ENCODE assay signal across 9 cellular contexts in the genomic region with DNA sequence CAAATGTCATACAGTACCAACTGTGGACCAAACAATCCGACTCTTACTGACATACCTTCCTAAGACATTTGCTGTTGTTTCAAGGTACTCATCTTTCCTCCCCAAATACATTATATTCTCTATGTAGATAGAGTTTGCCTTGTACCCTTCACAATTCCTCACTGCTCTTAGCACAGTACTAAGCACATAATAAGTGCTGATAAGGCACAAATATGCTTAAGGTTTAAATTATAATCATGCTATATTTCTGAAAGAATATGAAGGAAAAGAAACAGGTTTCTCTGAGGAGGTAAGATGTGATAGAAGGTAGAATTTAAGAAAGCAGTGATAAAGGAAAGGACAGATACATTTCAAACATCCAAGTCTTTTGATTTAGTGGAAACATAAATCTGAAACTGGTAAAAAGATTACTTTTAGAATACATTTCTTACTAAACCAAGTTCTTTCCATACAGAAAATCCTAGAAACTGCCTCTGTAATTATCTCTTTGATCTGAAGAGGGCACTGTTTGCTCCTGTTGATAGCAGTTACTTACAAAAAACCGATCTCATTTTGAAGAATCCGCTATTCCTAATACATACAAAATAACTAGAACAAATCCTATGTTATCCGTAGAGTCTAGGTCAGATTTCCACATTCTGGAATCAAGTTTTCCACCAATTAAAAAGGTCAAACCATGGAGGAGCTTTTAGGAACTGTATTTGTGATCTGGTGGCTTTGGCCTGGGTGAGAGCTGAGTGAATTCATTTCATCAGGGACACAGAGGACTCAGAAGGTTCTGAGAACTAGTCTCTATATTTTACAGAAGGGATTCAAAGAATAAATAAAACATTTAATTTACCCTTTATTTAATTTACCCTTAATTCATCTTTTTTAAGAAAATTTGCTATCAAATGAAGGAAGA.
A peak's percentile ranks its signal among the peaks of the same experiment; 100 is the strongest.
DNase-seq lines count a peak whose midpoint lies in the region; ATAC-seq, FAIRE-seq and TF ChIP-seq lines count a peak whose summit lies in the region.
"Had no signal": no experiment of that assay in that cellular context is flagged by ENCODE, and none has a peak within 500 bp of the region (broad histone marks: within the 10 kb centered on the region; RNA-seq: fewer than 3 reads in every experiment).

No MANE protein-coding gene starts in this region.

- H3K27ac Mint-ChIP-seq in type B pancreatic cell: no peak overlapping the region

- peak; percentile 17 for FAIRE-seq in frontal cortex (lab: Jason Lieb, UNC)

- no peaks in the 10 kb centered on the region for H3K36me3 ChIP-seq in left ventricle myocardium inferior

- H3K4me1 Mint-ChIP-seq in type B pancreatic cell (ENCODE audit: unreplicated experiment): peaks cover 16% of the 10 kb centered on the region

- DNase-seq in left ventricle myocardium inferior (no peak), cardiac septum (ENCODE audit: low spot score) (no peak), RKO (ENCODE audit: low spot score) (peak; percentile 30), frontal cortex (ENCODE audit: low spot score in 2 of 2) (no peak), type B pancreatic cell (ENCODE audit: extremely low spot score, unreplicated experiment) (no peak), NCI-H146 treated with DMSO at 0.1 percent for 48 hours (lab: John Stamatoyannopoulos, UW; ENCODE audit: unreplicated experiment) (no peak)
- DNase-seq: NCI-H1417 treated with DMSO at 0.1 percent for 48 hours had no signal

- intact Hi-C loops in left ventricle myocardium inferior (cut with micrococcal nuclease): no loop called here
- intact Hi-C loops in cardiac septum (cut with DNase I): no loop called here

- ATAC-seq in HG02840 (IDR thresholded peaks at IDR 0.05; ENCODE audit: low FRiP score, unreplicated experiment) (no peak), HG02981 (IDR thresholded peaks at IDR 0.05; ENCODE audit: unreplicated experiment) (no peak)

- no peak overlapping the region for H3K27ac ChIP-seq in left ventricle myocardium inferior (replicated peaks)

- TF ChIP-seq CTCF in left ventricle myocardium inferior (IDR thresholded peaks at IDR 0.05; ENCODE audit: borderline replicate concordance): peak; percentile 52
- peak; percentile 80 for TF ChIP-seq CTCF in type B pancreatic cell (conservative IDR thresholded peaks at IDR 0.05)

- no peak overlapping the region for H3K4me3 Mint-ChIP-seq in type B pancreatic cell

- H3K9me3 Mint-ChIP-seq in type B pancreatic cell: no peaks in the 10 kb centered on the region

- H3K27me3 ChIP-seq in left ventricle myocardium inferior (ENCODE audit: low read depth): peaks cover 39% of the 10 kb centered on the region

- peaks cover 14% of the 10 kb centered on the region for H3K27me3 Mint-ChIP-seq in type B pancreatic cell

- H3K36me3 Mint-ChIP-seq in type B pancreatic cell: no peaks in the 10 kb centered on the region

- H3K9me3 ChIP-seq in left ventricle myocardium inferior (replicated peaks): no peaks in the 10 kb centered on the region

- H3K4me1 ChIP-seq in left ventricle myocardium inferior: no peaks in the 10 kb centered on the region

- no peak overlapping the region for H3K4me3 ChIP-seq in left ventricle myocardium inferior
